In the genomic region with DNA sequence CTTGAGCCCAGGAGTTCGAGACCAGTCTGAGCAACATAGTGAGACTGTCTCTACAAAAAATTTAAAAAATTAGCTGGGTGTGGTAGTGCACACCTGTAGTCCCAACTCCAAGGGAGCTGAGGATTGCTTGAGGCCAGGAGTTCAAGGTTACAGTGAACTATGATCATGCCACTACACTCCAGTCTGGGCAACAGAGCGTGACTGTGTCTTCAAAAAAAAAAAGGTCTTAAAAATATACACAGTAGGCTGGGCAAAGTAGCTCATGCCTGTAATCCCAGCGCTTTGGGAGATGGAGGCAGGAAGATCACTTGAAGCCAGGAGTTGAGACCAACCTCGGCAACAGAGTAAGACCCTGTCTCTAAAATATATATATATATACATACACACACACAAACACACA, we compare ENCODE assay signal across 2 cellular contexts.
TF ChIP-seq lines count a peak whose summit lies in the region.

No MANE protein-coding gene starts in this region.

TF ChIP-seq in liver, 16 proteins besides CTCF, POLR2A, EP300 and RAD21:
- TF ChIP-seq FOXA1 (IDR thresholded peaks at IDR 0.05) (no peak), NR2F2 (IDR thresholded peaks at IDR 0.05) (no peak)
TF ChIP-seq in liver: peak in this region for 0.

TF ChIP-seq in HepG2, 621 proteins besides CTCF, POLR2A, EP300 and RAD21:
- TF ChIP-seq SRY (CRISPR knock-in tag; IDR thresholded peaks at IDR 0.05): no peak
- TF ChIP-seq, protein P1, sequence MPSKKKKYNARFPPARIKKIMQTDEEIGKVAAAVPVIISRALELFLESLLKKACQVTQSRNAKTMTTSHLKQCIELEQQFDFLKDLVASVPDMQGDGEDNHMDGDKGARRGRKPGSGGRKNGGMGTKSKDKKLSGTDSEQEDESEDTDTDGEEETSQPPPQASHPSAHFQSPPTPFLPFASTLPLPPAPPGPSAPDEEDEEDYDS (CRISPR knock-in tag; IDR thresholded peaks at IDR 0.05): no peak
- no peak for TF ChIP-seq TCF12 (IDR thresholded peaks at IDR 0.05)
- no peak for TF ChIP-seq TCF12 (CRISPR knock-in tag; IDR thresholded peaks at IDR 0.05)
- TF ChIP-seq SYNCRIP (IDR thresholded peaks at IDR 0.05; ENCODE audit: insufficient read depth, low read depth, low read length): no peak
- TF ChIP-seq ZNF570 (CRISPR knock-in tag; IDR thresholded peaks at IDR 0.05; ENCODE audit: borderline replicate concordance): no peak
